In genomic region chr10:46106410-46107255, GRCh38 we compare ENCODE assay signal across 8 cellular contexts.
DNase-seq lines count a peak whose midpoint lies in the region; ATAC-seq and TF ChIP-seq lines count a peak whose summit lies in the region.

No MANE protein-coding gene starts in this region.

- no peaks in the 10 kb centered on the region for H3K36me3 Mint-ChIP-seq in activated B cell treated with CpG ODN at 0.5 μM for 24 hours (ENCODE audit: low read depth)
- no peaks in the 10 kb centered on the region for H3K36me3 Mint-ChIP-seq in stimulated activated effector memory CD8-positive, alpha-beta T cell treated with anti-CD3 and anti-CD28 coated beads, Interleukin-12 subunit alpha, Interleukin-12 subunit beta, amount 100 ng/mL, for 72 hours

- CTCF ChIA-PET in activated B cell treated with CpG ODN at 0.5 μM for 24 hours (lab: Charles Lee): no interaction called here

- peak overlapping the region; percentile 89 for H3K4me2 ChIP-seq in MM.1S (ENCODE audit: low read depth, low read length)

- H3K4me1 Mint-ChIP-seq in activated B cell treated with CpG ODN at 0.5 μM for 24 hours: peaks cover 12% of the 10 kb centered on the region
- peaks cover 16% of the 10 kb centered on the region for H3K4me1 Mint-ChIP-seq in stimulated activated effector memory CD8-positive, alpha-beta T cell treated with anti-CD3 and anti-CD28 coated beads, Interleukin-12 subunit alpha, Interleukin-12 subunit beta, amount 100 ng/mL, for 72 hours

- intact Hi-C loops in activated B cell treated with CpG ODN at 0.5 μM for 24 hours (cut with micrococcal nuclease): loop anchor here (2.0 kb wide), 1 partner anchor 76 kb away; the partner anchor contains the start of gene NCOA4
- intact Hi-C loops in lower leg skin (cut with DNase I; ENCODE audit: low total_unique reads): loop anchor here (5.0 kb wide), 1 partner anchor 176 kb away; no protein-coding TSS in a partner anchor

- peak overlapping the region; percentile 56 for H2AFZ ChIP-seq in MM.1S (ENCODE audit: low read length)

- TF ChIP-seq POLR2A in lower leg skin (IDR thresholded peaks at IDR 0.05): no peak

- WGBS in lower leg skin, 2 donors: 2 to 7% methylated on average over 15 to 44 of the region's 55 CpGs

- H3K27ac ChIP-seq in MM.1S (ENCODE audit: low read length): no peak overlapping the region

- H3K27me3 Mint-ChIP-seq in activated B cell treated with CpG ODN at 0.5 μM for 24 hours: peaks cover 11% of the 10 kb centered on the region

- H3K9me2 ChIP-seq in MM.1S (replicated peaks; ENCODE audit: insufficient read depth, low read length): no peaks in the 10 kb centered on the region

- POLR2A ChIA-PET in activated B cell treated with CpG ODN at 0.5 μM for 24 hours (lab: Charles Lee): interaction anchor here (1.0 kb wide), 1 partner anchor 176 kb away, joined by 5 read pairs; no protein-coding TSS in a partner anchor

- no peak for TF ChIP-seq CTCF in HFF-Myc (IDR thresholded peaks at IDR 0.05; ENCODE audit: low read depth, low read length, missing control alignments)
- no peak for TF ChIP-seq CTCF in MM.1S (IDR thresholded peaks at IDR 0.05; ENCODE audit: low read length)
- no peak for TF ChIP-seq CTCF in activated B cell treated with CpG ODN at 0.5 μM for 24 hours (IDR thresholded peaks at IDR 0.05)
- TF ChIP-seq CTCF in lower leg skin (IDR thresholded peaks at IDR 0.05): peak in 1 of 3 donors; percentile 66

- H3K4me3 ChIP-seq in HFF-Myc (replicated peaks; ENCODE audit: low read depth, low read length) (peak overlapping the region; percentile 30), MM.1S (ENCODE audit: low read length) (peak overlapping the region; percentile 51), lower leg skin (ENCODE audit: low read depth, poor library complexity, severe bottlenecking) (peak overlapping the region; percentile 17)

- no peaks in the 10 kb centered on the region for H3K36me3 ChIP-seq in MM.1S (replicated peaks; ENCODE audit: insufficient read depth, low read length)

- peak overlapping the region; percentile 84 for H3K4me3 Mint-ChIP-seq in activated B cell treated with CpG ODN at 0.5 μM for 24 hours
- H3K4me3 Mint-ChIP-seq in stimulated activated effector memory CD8-positive, alpha-beta T cell treated with anti-CD3 and anti-CD28 coated beads, Interleukin-12 subunit alpha, Interleukin-12 subunit beta, amount 100 ng/mL, for 72 hours: peak overlapping the region; percentile 78

- H3F3A ChIP-seq in MM.1S (ENCODE audit: insufficient read depth, low read length): no peaks in the 10 kb centered on the region

- peak overlapping the region; percentile 62; the same call in 1 of the 2 replicates for H3K9ac ChIP-seq in MM.1S (ENCODE audit: low read length)

- no peak overlapping the region for H3K27ac Mint-ChIP-seq in activated B cell treated with CpG ODN at 0.5 μM for 24 hours
- H3K27ac Mint-ChIP-seq in stimulated activated effector memory CD8-positive, alpha-beta T cell treated with anti-CD3 and anti-CD28 coated beads, Interleukin-12 subunit alpha, Interleukin-12 subunit beta, amount 100 ng/mL, for 72 hours: peak overlapping the region; percentile 27

- H3K9me3 ChIP-seq in MM.1S (replicated peaks; ENCODE audit: insufficient read depth, low read length): no peaks in the 10 kb centered on the region

- 0 out of 2 replicates have a peak, but pooled peaks cover 4% of the 10 kb centered on the region for H3K4me1 ChIP-seq in MM.1S (ENCODE audit: low read length)

- peaks cover 7% of the 10 kb centered on the region; the same call in 1 of the 2 replicates for H3K27me3 ChIP-seq in MM.1S (replicated peaks; ENCODE audit: insufficient read depth, low read length)

- peak; percentile 87 for ATAC-seq in activated B cell treated with CpG ODN at 0.5 μM for 24 hours (ENCODE audit: low read depth)
- peak; percentile 96 for ATAC-seq in stimulated activated effector memory CD8-positive, alpha-beta T cell treated with anti-CD3 and anti-CD28 coated beads, Interleukin-12 subunit alpha, Interleukin-12 subunit beta, amount 100 ng/mL, for 72 hours

- DNase-seq in NCI-H187 (lab: John Stamatoyannopoulos, UW) (peak; percentile 5 to 9), NCI-H187 treated with DMSO at 0.1 percent for 48 hours (lab: John Stamatoyannopoulos, UW) (no peak), HFF-Myc (ENCODE audit: extremely low read depth, low read depth) (no peak), MM.1S (peak; percentile 73), activated B cell treated with CpG ODN at 0.5 μM for 24 hours (peak; percentile 51), lower leg skin (ENCODE audit: low spot score in 2 of 2) (peak; percentile 27 to 87)
- DNase-seq in effector CD4-positive, alpha-beta T cell: peak; percentile 27
- peak in 1 of 2 donors; percentile 80 for DNase-seq in stimulated activated effector memory CD8-positive, alpha-beta T cell treated with anti-CD3 and anti-CD28 coated beads, Interleukin-12 subunit alpha, Interleukin-12 subunit beta, amount 100 ng/mL, for 72 hours (ENCODE audit: low spot score in 2 of 2)

- H3K9me3 Mint-ChIP-seq in activated B cell treated with CpG ODN at 0.5 μM for 24 hours: no peaks in the 10 kb centered on the region
- no peaks in the 10 kb centered on the region for H3K9me3 Mint-ChIP-seq in stimulated activated effector memory CD8-positive, alpha-beta T cell treated with anti-CD3 and anti-CD28 coated beads, Interleukin-12 subunit alpha, Interleukin-12 subunit beta, amount 100 ng/mL, for 72 hours

- H3K79me2 ChIP-seq in MM.1S (ENCODE audit: low read length): no peaks in the 10 kb centered on the region

- no peaks in the 10 kb centered on the region for H4K20me1 ChIP-seq in MM.1S (ENCODE audit: insufficient read depth, low read length)

Comparison
In these comparisons a context has a peak if more than half of its experiments do, and no peak if none do; other contexts are left out.
1. DNase-seq: peak in NCI-H187 (2 of 2), MM.1S (single experiment), activated B cell treated with CpG ODN at 0.5 μM for 24 hours (single experiment), effector CD4-positive, alpha-beta T cell (single experiment) and lower leg skin (2 of 2); none in NCI-H187 treated with DMSO at 0.1 percent for 48 hours (single experiment) and HFF-Myc (single experiment).
2. Peak in every context shown above with its lines, with median percentiles within 50 percentile points of each other: H3K4me3 ChIP-seq.